ENCODE assay signal across 24 cellular contexts in genomic region chr7:112292162-112292561, GRCh38.
"Had no signal": no experiment of that assay in that cellular context is flagged by ENCODE, and none has a peak within 500 bp of the region (broad histone marks: within the 10 kb centered on the region; RNA-seq: fewer than 3 reads in every experiment).

No MANE protein-coding gene starts in this region.

- H3K27me3 Mint-ChIP-seq: effector memory CD8-positive, alpha-beta T cell; memory B cell; stimulated activated memory B cell treated with anti-CD40 and anti-IgM and Interleukin-4, amounts not matched to agents 10 μg/mL and 1 μg/mL and 100 μg/mL, for 72 hours had no signal

- H3K27ac ChIP-seq: gastrocnemius medialis, heart left ventricle, hepatocyte, lower lobe of right lung, neural progenitor cell, psoas muscle, sigmoid colon, spleen, thoracic aorta, tibial nerve, upper lobe of left lung had no signal

- H3K36me3 Mint-ChIP-seq: natural killer cell, neural progenitor cell had no signal

- DNase-seq: cerebellar nuclear complex; cortex of kidney; effector memory CD8-positive, alpha-beta T cell; erythroblast; gastrocnemius medialis; heart left ventricle; left ventricle myocardium superior; lower lobe of right lung; natural killer cell; posterior cingulate gyrus; psoas muscle; right cardiac atrium; sigmoid colon; spleen; stimulated activated CD4-positive, alpha-beta T cell treated with anti-CD3 and anti-CD28 coated beads, Interleukin-4, amount 100 ng/mL, for 4 hours; stimulated activated naive CD8-positive, alpha-beta T cell treated with anti-CD3 and anti-CD28 coated beads, Interleukin-15, Interleukin-2, amounts not matched to agents 100 U/mL and 50 U/mL, for 24 hours; substantia nigra; upper lobe of left lung had no signal

- H3K9me3 Mint-ChIP-seq: effector memory CD8-positive, alpha-beta T cell; memory B cell; natural killer cell; neural progenitor cell; stimulated activated memory B cell treated with anti-CD40 and anti-IgM and Interleukin-4, amounts not matched to agents 10 μg/mL and 1 μg/mL and 100 μg/mL, for 72 hours had no signal

- H3K4me3 Mint-ChIP-seq: effector memory CD8-positive, alpha-beta T cell; memory B cell; natural killer cell; neural progenitor cell; stimulated activated memory B cell treated with anti-CD40 and anti-IgM and Interleukin-4, amounts not matched to agents 10 μg/mL and 1 μg/mL and 100 μg/mL, for 72 hours had no signal

- ATAC-seq: effector memory CD8-positive, alpha-beta T cell; gastrocnemius medialis; heart left ventricle; left ventricle myocardium superior; lower lobe of right lung; natural killer cell; psoas muscle; right cardiac atrium; stimulated activated memory B cell treated with anti-CD40 and anti-IgM and Interleukin-4, amounts not matched to agents 10 μg/mL and 1 μg/mL and 100 μg/mL, for 72 hours; stimulated activated naive CD8-positive, alpha-beta T cell treated with anti-CD3 and anti-CD28 coated beads, Interleukin-15, Interleukin-2, amounts not matched to agents 100 U/mL and 50 U/mL, for 24 hours had no signal

- H3K4me3 ChIP-seq: gastrocnemius medialis, heart left ventricle, hepatocyte, lower lobe of right lung, neural progenitor cell, psoas muscle, sigmoid colon, spleen, thoracic aorta, tibial nerve, upper lobe of left lung had no signal

- H3K4me1 Mint-ChIP-seq: neural progenitor cell; stimulated activated memory B cell treated with anti-CD40 and anti-IgM and Interleukin-4, amounts not matched to agents 10 μg/mL and 1 μg/mL and 100 μg/mL, for 72 hours had no signal

- H3K4me1 ChIP-seq: gastrocnemius medialis, heart left ventricle, lower lobe of right lung, neural progenitor cell, psoas muscle, sigmoid colon, spleen, tibial nerve, upper lobe of left lung had no signal

- H3K36me3 ChIP-seq: neural progenitor cell, thoracic aorta had no signal

- H3K9me3 ChIP-seq: gastrocnemius medialis, heart left ventricle, lower lobe of right lung, psoas muscle, sigmoid colon, spleen, thoracic aorta, tibial nerve, upper lobe of left lung had no signal

- H3K27ac Mint-ChIP-seq: effector memory CD8-positive, alpha-beta T cell; memory B cell; natural killer cell; neural progenitor cell; stimulated activated memory B cell treated with anti-CD40 and anti-IgM and Interleukin-4, amounts not matched to agents 10 μg/mL and 1 μg/mL and 100 μg/mL, for 72 hours had no signal

- H3K27me3 ChIP-seq: gastrocnemius medialis, heart left ventricle, hepatocyte, neural progenitor cell, sigmoid colon, spleen, tibial nerve, upper lobe of left lung had no signal
